Comparison of ENCODE assay signal across 20 cellular contexts in genomic region chr17:72887322-72887721, GRCh38.
DNase-seq lines count a peak whose midpoint lies in the region; ATAC-seq, FAIRE-seq and TF ChIP-seq lines count a peak whose summit lies in the region.
"Had no signal": no experiment of that assay in that cellular context is flagged by ENCODE, and none has a peak within 500 bp of the region (broad histone marks: within the 10 kb centered on the region; RNA-seq: fewer than 3 reads in every experiment).

No MANE protein-coding gene starts in this region.

- no peak overlapping the region for H2AK9ac ChIP-seq in IMR-90 (replicated peaks; ENCODE audit: low read depth, low read length, poor library complexity)

- in situ Hi-C loops in IMR-90 (cut with MboI; ENCODE audit: low sequenced_read_pairs) = no loop called here

- CTCF ChIA-PET in IMR-90 (lab: Yijun Ruan, JAX) = interaction anchor here (1.0 kb wide), 1 partner anchor 99 kb away, joined by 3 read pairs; no protein-coding TSS in a partner anchor

- no peak overlapping the region for H3K14ac ChIP-seq in IMR-90 (replicated peaks; ENCODE audit: low read depth, low read length)

- peaks cover 5% of the 10 kb centered on the region for H3K9me3 Mint-ChIP-seq in activated T-helper 17 cell treated with anti-CD3 and anti-CD28 coated beads, Interleukin-2, amount 50 U/mL, for 72 hours
- H3K9me3 Mint-ChIP-seq: HFFc6 had no signal

- no peaks in the 10 kb centered on the region for H3K36me3 ChIP-seq in IMR-90 (ENCODE audit: control insufficient read depth, insufficient read depth, low read length)
- H3K36me3 ChIP-seq: HAP-1 had no signal

- H3K4me1 ChIP-seq in IMR-90 (ENCODE audit: control insufficient read depth, insufficient read depth, low read length) = no peaks in the 10 kb centered on the region
- H3K4me1 ChIP-seq: Caco-2, HAP-1 had no signal

- H3K4me3 ChIP-seq in IMR-90 (ENCODE audit: insufficient read depth, low read depth, low read length) = no peak overlapping the region
- H3K4me3 ChIP-seq: HAP-1 had no signal

- H2BK20ac ChIP-seq in IMR-90 (ENCODE audit: low read depth, low read length) = no peak overlapping the region

- FAIRE-seq in urothelium cell line (lab: Jason Lieb, UNC) = peak; percentile 17
- FAIRE-seq: G401.6, GM12892, H54 had no signal

- peaks cover 28% of the 10 kb centered on the region for H3K4me1 Mint-ChIP-seq in activated T-helper 17 cell treated with anti-CD3 and anti-CD28 coated beads, Interleukin-2, amount 50 U/mL, for 72 hours

- no peak overlapping the region for H3K23ac ChIP-seq in IMR-90 (ENCODE audit: low read depth, low read length)

- no peak overlapping the region for H3K4me3 Mint-ChIP-seq in activated T-helper 17 cell treated with anti-CD3 and anti-CD28 coated beads, Interleukin-2, amount 50 U/mL, for 72 hours
- H3K4me3 Mint-ChIP-seq: CD4-positive, CD25-positive, alpha-beta regulatory T cell; CD8-positive, alpha-beta T cell; HFFc6 had no signal

- no peak overlapping the region for H2BK5ac ChIP-seq in IMR-90 (ENCODE audit: low read depth, low read length, poor library complexity, severe bottlenecking)

- no peaks in the 10 kb centered on the region for H3K27me3 Mint-ChIP-seq in activated T-helper 17 cell treated with anti-CD3 and anti-CD28 coated beads, Interleukin-2, amount 50 U/mL, for 72 hours
- H3K27me3 Mint-ChIP-seq: CD4-positive, CD25-positive, alpha-beta regulatory T cell had no signal

- no peaks in the 10 kb centered on the region for H3K79me1 ChIP-seq in IMR-90 (ENCODE audit: low read depth in 1 of 2, low read length in 2 of 2)

- ATAC-seq in GM19351 (IDR thresholded peaks at IDR 0.05; ENCODE audit: unreplicated experiment) = peak; percentile 84
- no peak for ATAC-seq in IMR-90 (ENCODE audit: low read depth)
- peak; percentile 66 for ATAC-seq in activated T-helper 17 cell treated with anti-CD3 and anti-CD28 coated beads, Interleukin-2, amount 50 U/mL, for 72 hours (replicated peaks)
- ATAC-seq in HG03039 (IDR thresholded peaks at IDR 0.05; ENCODE audit: unreplicated experiment) = no peak
- ATAC-seq in GM18511 (IDR thresholded peaks at IDR 0.05; ENCODE audit: unreplicated experiment) = no peak
- ATAC-seq: CD8-positive, alpha-beta T cell had no signal

- H2BK15ac ChIP-seq in IMR-90 (ENCODE audit: low read depth, low read length) = peak overlapping the region; percentile 62; the same call in 1 of the 3 replicates

- peaks cover 10% of the 10 kb centered on the region for H3K36me3 Mint-ChIP-seq in activated T-helper 17 cell treated with anti-CD3 and anti-CD28 coated beads, Interleukin-2, amount 50 U/mL, for 72 hours (ENCODE audit: low read depth)

- dilution Hi-C loops in IMR-90 (cut with HindIII; ENCODE audit: low sequenced_read_pairs, unreplicated experiment) = no loop called here

- no peak overlapping the region for H4K91ac ChIP-seq in IMR-90 (ENCODE audit: insufficient read depth, low read depth, low read length)

- H3K9me1 ChIP-seq in IMR-90 (ENCODE audit: insufficient read depth, low read length) = peaks cover 2% of the 10 kb centered on the region; the same call in 1 of the 2 replicates

- no peak for TF ChIP-seq CTCF in IMR-90 (conservative IDR thresholded peaks at IDR 0.05; ENCODE audit: low read depth, low read length)

- no CpG with 5 or more reads among the region's 8 CpGs for WGBS in IMR-90 (ENCODE audit: extremely low coverage in 2 of 2, insufficient read length in 1 of 2), 2 experiments

- no peak overlapping the region for H3K18ac ChIP-seq in IMR-90 (ENCODE audit: low read depth, low read length)

- no peak overlapping the region for H3K9ac ChIP-seq in IMR-90 (ENCODE audit: low read depth, low read length)

- H4K8ac ChIP-seq in IMR-90 (ENCODE audit: low read depth in 2 of 2, low read length in 2 of 2) = no peak overlapping the region

- no peak overlapping the region for H2AFZ ChIP-seq in IMR-90 (replicated peaks; ENCODE audit: low read length, poor library complexity)

- no TSS peak for BruUV-seq in IMR-90 (replicated peaks; lab: Mats Ljungman, UMichigan)

- H4K20me1 ChIP-seq in IMR-90 (ENCODE audit: insufficient read depth, low read length) = no peaks in the 10 kb centered on the region

- no peak for TF ChIP-seq POLR2A in IMR-90 (IDR thresholded peaks at IDR 0.05; ENCODE audit: low read depth, low read length)

- intact Hi-C loops in IMR-90 (cut with micrococcal nuclease) = no loop called here

- no peak overlapping the region for H3K4me2 ChIP-seq in IMR-90 (ENCODE audit: low read depth, low read length)

- no peak overlapping the region for H4K5ac ChIP-seq in IMR-90 (ENCODE audit: low read depth, low read length)

- H3K27me3 ChIP-seq in IMR-90 (ENCODE audit: control insufficient read depth, insufficient read depth, low read length) = no peaks in the 10 kb centered on the region

- H3K9me3 ChIP-seq in IMR-90 (ENCODE audit: control insufficient read depth, insufficient read depth, low read length) = no peaks in the 10 kb centered on the region
- H3K9me3 ChIP-seq: Caco-2, HAP-1 had no signal

- DNase-seq in IMR-90 (no peak), urothelium cell line (ENCODE audit: low spot score) (no peak), CD1c-positive myeloid dendritic cell (ENCODE audit: extremely low spot score) (no peak)
- DNase-seq in activated CD8-positive, alpha-beta memory T cell treated with anti-CD3 and anti-CD28 coated beads for 24 hours = no peak
- DNase-seq: C1 segment of cervical spinal cord; Caco-2; CD4-positive, CD25-positive, alpha-beta regulatory T cell; CD8-positive, alpha-beta T cell; DMS153; DND-41; GOT3 had no signal

- H3K27ac Mint-ChIP-seq in activated T-helper 17 cell treated with anti-CD3 and anti-CD28 coated beads, Interleukin-2, amount 50 U/mL, for 72 hours = no peak overlapping the region
- H3K27ac Mint-ChIP-seq: CD8-positive, alpha-beta T cell had no signal

- no peak for TF ChIP-seq RAD21 in IMR-90 (IDR thresholded peaks at IDR 0.05; ENCODE audit: low read length)

- H3K4ac ChIP-seq in IMR-90 (ENCODE audit: low read depth, low read length) = no peak overlapping the region

- no peak overlapping the region for H3K27ac ChIP-seq in IMR-90 (ENCODE audit: insufficient read depth, low read length)

- POLR2A ChIA-PET in IMR-90 (lab: Charles Lee; ENCODE audit: unreplicated experiment) = no interaction called here

- no peak overlapping the region for H3K56ac ChIP-seq in IMR-90 (ENCODE audit: extremely low read depth, insufficient read depth, low read length)

- H2BK120ac ChIP-seq in IMR-90 (ENCODE audit: low read depth, low read length) = no peak overlapping the region

- H2AK5ac ChIP-seq in IMR-90 (ENCODE audit: low read depth, low read length) = no peak overlapping the region

TF ChIP-seq in IMR-90, 13 proteins besides CTCF, POLR2A, EP300 and RAD21:
- TF ChIP-seq RFX5 (IDR thresholded peaks at IDR 0.05; ENCODE audit: low read depth, low read length) (no peak), MAZ (IDR thresholded peaks at IDR 0.05; ENCODE audit: borderline replicate concordance, low read depth, low read length) (no peak), BHLHE40 (IDR thresholded peaks at IDR 0.05; ENCODE audit: low read depth, low read length) (no peak)
- TF ChIP-seq, protein P1, sequence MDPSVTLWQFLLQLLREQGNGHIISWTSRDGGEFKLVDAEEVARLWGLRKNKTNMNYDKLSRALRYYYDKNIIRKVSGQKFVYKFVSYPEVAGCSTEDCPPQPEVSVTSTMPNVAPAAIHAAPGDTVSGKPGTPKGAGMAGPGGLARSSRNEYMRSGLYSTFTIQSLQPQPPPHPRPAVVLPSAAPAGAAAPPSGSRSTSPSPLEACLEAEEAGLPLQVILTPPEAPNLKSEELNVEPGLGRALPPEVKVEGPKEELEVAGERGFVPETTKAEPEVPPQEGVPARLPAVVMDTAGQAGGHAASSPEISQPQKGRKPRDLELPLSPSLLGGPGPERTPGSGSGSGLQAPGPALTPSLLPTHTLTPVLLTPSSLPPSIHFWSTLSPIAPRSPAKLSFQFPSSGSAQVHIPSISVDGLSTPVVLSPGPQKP (IDR thresholded peaks at IDR 0.05; ENCODE audit: borderline replicate concordance, low read depth, low read length) = no peak

Comparison
In these comparisons a context has a peak if more than half of its experiments do, and no peak if none do; other contexts are left out.
1. ATAC-seq: peak in GM19351 (single experiment) and activated T-helper 17 cell treated with anti-CD3 and anti-CD28 coated beads, Interleukin-2, amount 50 U/mL, for 72 hours (single experiment); none in IMR-90 (single experiment), HG03039 (single experiment) and GM18511 (single experiment).